In the genomic region with DNA sequence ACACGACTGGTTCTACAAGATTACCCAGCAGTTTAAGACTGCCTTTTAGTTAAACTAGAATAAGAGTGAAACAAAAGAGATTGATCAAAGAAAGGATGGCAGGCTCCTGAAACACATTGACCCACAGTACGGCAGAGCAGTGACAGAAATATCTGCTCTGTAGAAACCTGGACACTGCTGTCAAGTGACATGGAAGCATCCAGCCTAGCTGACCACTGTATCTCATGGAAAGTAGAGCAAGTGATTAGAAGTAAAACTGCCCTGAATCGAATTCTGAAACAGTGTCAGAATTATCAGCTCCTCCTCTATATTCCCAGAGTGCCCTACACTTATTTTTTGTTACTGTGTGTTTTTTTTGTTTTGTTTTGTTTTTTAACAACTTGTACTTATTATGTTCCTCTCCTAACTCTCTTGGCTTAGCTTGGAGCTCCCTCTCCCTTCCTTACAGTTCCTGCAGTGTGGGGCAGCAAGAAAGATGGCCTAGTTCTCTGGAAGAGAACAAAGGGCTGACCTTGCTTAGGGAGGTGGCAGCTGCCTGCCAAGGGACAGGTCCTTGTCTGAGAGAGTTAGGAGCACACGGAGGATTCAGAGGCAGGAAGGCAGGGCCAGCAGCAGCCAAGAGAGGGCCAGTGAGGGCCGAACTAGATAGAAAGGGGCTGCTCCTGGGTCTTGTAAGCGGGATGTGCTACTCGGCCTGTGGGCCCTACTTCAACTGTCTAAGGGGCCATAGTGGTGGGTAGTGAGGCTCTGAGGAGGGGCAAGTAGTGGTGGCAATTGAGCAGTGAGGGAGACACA, we compare ENCODE assay signal across 15 cellular contexts.
DNase-seq lines count a peak whose midpoint lies in the region; TF ChIP-seq lines count a peak whose summit lies in the region.
"Had no signal": no experiment of that assay in that cellular context is flagged by ENCODE, and none has a peak within 500 bp of the region (broad histone marks: within the 10 kb centered on the region; RNA-seq: fewer than 3 reads in every experiment).

No MANE protein-coding gene starts in this region.

- DNase-seq in GM23248 (no peak), M059J (ENCODE audit: low read depth) (peak; percentile 28), endodermal cell (peak; percentile 58), trophoblast cell (no peak), cardiac septum (ENCODE audit: low spot score) (no peak), spleen (no peak), DMS153 treated with DMSO at 0.1 percent for 48 hours (lab: John Stamatoyannopoulos, UW; ENCODE audit: unreplicated experiment) (no peak)
- DNase-seq in effector memory CD4-positive, alpha-beta T cell: no peak
- DNase-seq: activated naive CD4-positive, alpha-beta T cell treated with anti-CD3 and anti-CD28 coated beads, Interleukin-2, amount 10 ng/mL, durations not matched to agents 7 days and 5 days; effector CD8-positive, alpha-beta T cell; lower lobe of right lung; MG63; NCI-H2081; small intestine; stimulated activated naive CD8-positive, alpha-beta T cell treated with anti-CD3 and anti-CD28 coated beads, Interleukin-15, amount 100 ng/mL, for 72 hours had no signal

- intact Hi-C loops in cardiac septum (cut with DNase I) (no loop called here), spleen (cut with DNase I; ENCODE audit: low total_unique reads) (no loop called here)

- H3K9me3 ChIP-seq in GM23248 (ENCODE audit: low read depth) (no peaks in the 10 kb centered on the region), endodermal cell (ENCODE audit: control insufficient read depth, low read length) (peaks cover 11% of the 10 kb centered on the region), trophoblast cell (ENCODE audit: insufficient read depth, low read depth, low read length) (no peaks in the 10 kb centered on the region), spleen (peaks cover 0 to 9% (median 0%) of the 10 kb centered on the region in 8 donors)
- H3K9me3 ChIP-seq in effector memory CD4-positive, alpha-beta T cell (ENCODE audit: control insufficient read depth, low read length): no peaks in the 10 kb centered on the region
- H3K9me3 ChIP-seq: lower lobe of right lung, MG63 had no signal

- 0 out of 2 replicates have a peak overlapping the region, but pooled peaks have one; percentile 12 for H2AFZ ChIP-seq in GM23248
- H2AFZ ChIP-seq in trophoblast cell (ENCODE audit: insufficient read depth, low read length, poor library complexity): no peak overlapping the region

- H3K27ac ChIP-seq in GM23248 (no peak overlapping the region), endodermal cell (ENCODE audit: low read depth, low read length) (no peak overlapping the region), trophoblast cell (ENCODE audit: low read depth, low read length) (no peak overlapping the region), spleen (no peak overlapping the region)
- H3K27ac ChIP-seq in effector memory CD4-positive, alpha-beta T cell (ENCODE audit: insufficient read depth, low read length, poor library complexity, severe bottlenecking): no peak overlapping the region
- H3K27ac ChIP-seq: lower lobe of right lung had no signal

- H3K36me3 ChIP-seq in GM23248 (ENCODE audit: low read depth) (no peaks in the 10 kb centered on the region), endodermal cell (ENCODE audit: control insufficient read depth, insufficient read depth, low read length) (no peaks in the 10 kb centered on the region), trophoblast cell (ENCODE audit: control insufficient read depth in 1 of 2, insufficient read depth in 2 of 2, low read length in 2 of 2) (no peaks in the 10 kb centered on the region), spleen (no peaks in the 10 kb centered on the region)
- H3K36me3 ChIP-seq in effector memory CD4-positive, alpha-beta T cell (ENCODE audit: control insufficient read depth, insufficient read depth, low read length): no peaks in the 10 kb centered on the region
- H3K36me3 ChIP-seq: lower lobe of right lung, MG63 had no signal

- no peaks in the 10 kb centered on the region for H3K36me3 Mint-ChIP-seq in endodermal cell (ENCODE audit: low read depth)
- H3K36me3 Mint-ChIP-seq: activated naive CD4-positive, alpha-beta T cell treated with anti-CD3 and anti-CD28 coated beads, Interleukin-2, amount 10 ng/mL, durations not matched to agents 7 days and 5 days had no signal

- TF ChIP-seq CTCF in endodermal cell (conservative IDR thresholded peaks at IDR 0.05) (peak; percentile 33), spleen (IDR thresholded peaks at IDR 0.05 in 8 of 11, conservative IDR thresholded peaks at IDR 0.05 in 3 of 11) (no peak)

- in situ Hi-C loops in GM23248 (cut with MboI): no loop called here

- peak overlapping the region; percentile 17 for H4K8ac ChIP-seq in trophoblast cell (ENCODE audit: low read depth, low read length)

- no peak overlapping the region for H3K27ac Mint-ChIP-seq in endodermal cell
- H3K27ac Mint-ChIP-seq: activated naive CD4-positive, alpha-beta T cell treated with anti-CD3 and anti-CD28 coated beads, Interleukin-2, amount 10 ng/mL, durations not matched to agents 7 days and 5 days had no signal

- H3K79me2 ChIP-seq in GM23248 (ENCODE audit: insufficient read depth) (no peaks in the 10 kb centered on the region), trophoblast cell (ENCODE audit: control insufficient read depth, insufficient read depth, low read length, poor library complexity) (no peaks in the 10 kb centered on the region)

- H3K4me1 ChIP-seq in GM23248 (ENCODE audit: insufficient read depth): peaks cover 7% of the 10 kb centered on the region; the same call in 1 of the 2 replicates
- no peaks in the 10 kb centered on the region for H3K4me1 ChIP-seq in endodermal cell (ENCODE audit: control insufficient read depth, insufficient read depth, low read length)
- H3K4me1 ChIP-seq in trophoblast cell (ENCODE audit: control insufficient read depth in 1 of 2, insufficient read depth in 2 of 2, low read length in 2 of 2): no peaks in the 10 kb centered on the region
- H3K4me1 ChIP-seq in effector memory CD4-positive, alpha-beta T cell (ENCODE audit: control insufficient read depth, insufficient read depth, low read length, poor library complexity, severe bottlenecking): no peaks in the 10 kb centered on the region
- H3K4me1 ChIP-seq in spleen: no peaks in the 10 kb centered on the region
- H3K4me1 ChIP-seq: lower lobe of right lung had no signal

- TF ChIP-seq POLR2A in spleen (IDR thresholded peaks at IDR 0.05): no peak

- H4K91ac ChIP-seq in trophoblast cell (ENCODE audit: low read depth, low read length): peak overlapping the region; percentile 76

- H3K9me2 ChIP-seq in GM23248 (ENCODE audit: insufficient read depth): no peaks in the 10 kb centered on the region

- H4K12ac ChIP-seq in trophoblast cell (ENCODE audit: low read depth, low read length): no peak overlapping the region

- H3K4me1 Mint-ChIP-seq in endodermal cell: peaks cover 25% of the 10 kb centered on the region
- H3K4me1 Mint-ChIP-seq: activated naive CD4-positive, alpha-beta T cell treated with anti-CD3 and anti-CD28 coated beads, Interleukin-2, amount 10 ng/mL, durations not matched to agents 7 days and 5 days; stimulated activated naive CD8-positive, alpha-beta T cell treated with anti-CD3 and anti-CD28 coated beads, Interleukin-15, amount 100 ng/mL, for 72 hours had no signal

- H4K20me1 ChIP-seq in GM23248 (ENCODE audit: insufficient read depth): no peaks in the 10 kb centered on the region

- H3K14ac ChIP-seq in trophoblast cell (ENCODE audit: low read length): no peak overlapping the region

- no peaks in the 10 kb centered on the region for H3K27me3 ChIP-seq in GM23248 (replicated peaks; ENCODE audit: insufficient read depth)
- H3K27me3 ChIP-seq in endodermal cell (ENCODE audit: control insufficient read depth, insufficient read depth, low read length, poor library complexity, severe bottlenecking): no peaks in the 10 kb centered on the region
- no peaks in the 10 kb centered on the region for H3K27me3 ChIP-seq in trophoblast cell (ENCODE audit: insufficient read depth, low read length)
- H3K27me3 ChIP-seq in effector memory CD4-positive, alpha-beta T cell (replicated peaks; ENCODE audit: control insufficient read depth, insufficient read depth, low read length, poor library complexity, severe bottlenecking): no peaks in the 10 kb centered on the region
- H3K27me3 ChIP-seq in spleen (replicated peaks in 1 of 7): no peaks in the 10 kb centered on the region
- H3K27me3 ChIP-seq: MG63 had no signal

- H3K4me3 ChIP-seq in GM23248: no peak overlapping the region
- H3K4me3 ChIP-seq in endodermal cell (ENCODE audit: low read length): no peak overlapping the region
- H3K4me3 ChIP-seq in trophoblast cell (ENCODE audit: low read depth, low read length): no peak overlapping the region
- no peak overlapping the region for H3K4me3 ChIP-seq in effector memory CD4-positive, alpha-beta T cell (ENCODE audit: insufficient read depth, low read depth, low read length, poor library complexity, severe bottlenecking)
- no peak overlapping the region for H3K4me3 ChIP-seq in spleen
- H3K4me3 ChIP-seq: lower lobe of right lung, MG63 had no signal

- peak overlapping the region; percentile 60 for H2BK12ac ChIP-seq in trophoblast cell (ENCODE audit: low read length)

- no peak overlapping the region for H3K4me3 Mint-ChIP-seq in endodermal cell
- H3K4me3 Mint-ChIP-seq: activated naive CD4-positive, alpha-beta T cell treated with anti-CD3 and anti-CD28 coated beads, Interleukin-2, amount 10 ng/mL, durations not matched to agents 7 days and 5 days; stimulated activated naive CD8-positive, alpha-beta T cell treated with anti-CD3 and anti-CD28 coated beads, Interleukin-15, amount 100 ng/mL, for 72 hours had no signal

- no peak overlapping the region for H3K4ac ChIP-seq in trophoblast cell (ENCODE audit: low read depth, low read length)

- H2AK5ac ChIP-seq in trophoblast cell (ENCODE audit: low read length): no peak overlapping the region

- 45 to 59% methylated on average over 7 of the region's 7 CpGs for WGBS in GM23248 (ENCODE audit: low coverage in 1 of 2, low lambda C conversion rate in 2 of 2, missing lambda C conversion rate in 2 of 2), 2 experiments
- 82 to 90% methylated on average over 4 to 6 of the region's 7 CpGs for WGBS in endodermal cell (ENCODE audit: insufficient coverage in 1 of 2, insufficient read length in 1 of 2), 2 experiments
- no CpG with 5 or more reads among the region's 7 CpGs for WGBS in trophoblast cell (ENCODE audit: extremely low coverage, insufficient coverage, insufficient read length)
- 70 to 77% (median 74%) methylated on average over 7 of the region's 7 CpGs for WGBS in spleen, 5 donors

- H3K9me3 Mint-ChIP-seq in endodermal cell: peaks cover 15% of the 10 kb centered on the region
- H3K9me3 Mint-ChIP-seq: activated naive CD4-positive, alpha-beta T cell treated with anti-CD3 and anti-CD28 coated beads, Interleukin-2, amount 10 ng/mL, durations not matched to agents 7 days and 5 days had no signal

- H3K18ac ChIP-seq in trophoblast cell (ENCODE audit: low read length): no peak overlapping the region

- H3K27me3 Mint-ChIP-seq in endodermal cell (ENCODE audit: insufficient read depth): no peaks in the 10 kb centered on the region
- H3K27me3 Mint-ChIP-seq: activated naive CD4-positive, alpha-beta T cell treated with anti-CD3 and anti-CD28 coated beads, Interleukin-2, amount 10 ng/mL, durations not matched to agents 7 days and 5 days; stimulated activated naive CD8-positive, alpha-beta T cell treated with anti-CD3 and anti-CD28 coated beads, Interleukin-15, amount 100 ng/mL, for 72 hours had no signal

- H3K9ac ChIP-seq in GM23248: no peak overlapping the region
- H3K9ac ChIP-seq in endodermal cell (ENCODE audit: extremely low read depth, low read length, poor library complexity, severe bottlenecking): no peak overlapping the region
- no peak overlapping the region for H3K9ac ChIP-seq in trophoblast cell (ENCODE audit: low read length)

- H2BK120ac ChIP-seq in trophoblast cell (ENCODE audit: insufficient read depth, low read length, poor library complexity): no peak overlapping the region

- H3F3A ChIP-seq in GM23248 (ENCODE audit: insufficient read depth): 0 out of 2 replicates have a peak, but pooled peaks cover 6% of the 10 kb centered on the region

- no peak overlapping the region for H2BK5ac ChIP-seq in trophoblast cell (ENCODE audit: low read depth, low read length, poor library complexity)

- H3K79me1 ChIP-seq in trophoblast cell (ENCODE audit: low read length): no peaks in the 10 kb centered on the region

- H3K4me2 ChIP-seq in GM23248 (ENCODE audit: unreplicated experiment) (no peak overlapping the region), trophoblast cell (ENCODE audit: low read length) (no peak overlapping the region)

- no peak overlapping the region for H3K23ac ChIP-seq in trophoblast cell (ENCODE audit: low read length)

Comparison
In these comparisons a context has a peak if more than half of its experiments do, and no peak if none do; other contexts are left out.
1. DNase-seq: peak in M059J (single experiment) and endodermal cell (single experiment); none in GM23248 (single experiment), trophoblast cell (0 of 2), effector memory CD4-positive, alpha-beta T cell (0 of 3), cardiac septum (single experiment), spleen (single experiment) and DMS153 treated with DMSO at 0.1 percent for 48 hours (single experiment).